In the genomic region with DNA sequence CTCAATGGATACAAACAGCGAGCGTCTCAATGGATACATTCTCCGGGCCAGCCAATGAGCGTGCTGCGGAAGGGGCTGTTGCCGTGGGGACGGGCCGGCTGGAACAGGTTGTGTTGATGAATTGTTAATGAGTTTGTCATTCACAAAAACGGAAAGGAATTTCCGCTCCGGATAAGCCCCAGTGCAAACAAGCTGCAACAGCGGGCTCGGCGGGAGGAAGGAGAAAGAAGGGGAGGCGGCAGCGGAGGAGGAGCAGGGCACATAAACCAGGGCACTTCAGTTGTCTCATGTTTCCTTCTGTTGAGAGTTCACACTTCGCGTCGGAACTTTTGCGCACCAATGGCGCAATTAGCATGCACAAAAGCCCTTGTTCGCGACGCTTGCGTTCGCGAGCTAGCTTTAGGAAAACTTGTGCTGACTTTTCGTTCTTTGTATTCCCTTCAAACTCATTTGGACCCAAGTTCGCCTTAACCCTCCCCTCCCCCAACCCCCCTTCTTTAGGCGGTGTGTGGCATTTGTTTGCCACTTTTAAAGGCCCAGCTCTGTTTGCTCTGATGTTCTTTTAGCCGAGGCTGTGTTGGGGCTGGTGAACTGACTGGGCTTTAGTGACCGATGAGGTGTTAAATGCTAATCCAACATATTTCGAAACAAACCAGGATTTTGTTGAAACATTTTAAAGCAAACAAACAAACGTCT, we compare ENCODE assay signal across 1 cellular context.
A peak's percentile ranks its signal among the peaks of the same experiment; 100 is the strongest.
TF ChIP-seq lines count a peak whose summit lies in the region.

A gene with protein sequence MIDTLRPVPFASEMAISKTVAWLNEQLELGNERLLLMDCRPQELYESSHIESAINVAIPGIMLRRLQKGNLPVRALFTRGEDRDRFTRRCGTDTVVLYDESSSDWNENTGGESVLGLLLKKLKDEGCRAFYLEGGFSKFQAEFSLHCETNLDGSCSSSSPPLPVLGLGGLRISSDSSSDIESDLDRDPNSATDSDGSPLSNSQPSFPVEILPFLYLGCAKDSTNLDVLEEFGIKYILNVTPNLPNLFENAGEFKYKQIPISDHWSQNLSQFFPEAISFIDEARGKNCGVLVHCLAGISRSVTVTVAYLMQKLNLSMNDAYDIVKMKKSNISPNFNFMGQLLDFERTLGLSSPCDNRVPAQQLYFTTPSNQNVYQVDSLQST (minus strand): TSS at position 10 of the 696 bp plus-strand sequence. CDS start 462 bp downstream, outside the sequence.

TF ChIP-seq in HepG2, 621 proteins besides CTCF, POLR2A, EP300 and RAD21 (continued from another document and continues in another):
- TF ChIP-seq GABPA (IDR thresholded peaks at IDR 0.05; ENCODE audit: low read depth, low read length): no peak
- TF ChIP-seq GABPA (CRISPR knock-in tag; IDR thresholded peaks at IDR 0.05; ENCODE audit: low read depth): peak; percentile 83
- TF ChIP-seq ZNF564 (CRISPR knock-in tag; IDR thresholded peaks at IDR 0.05): no peak; the same call in 1 of the 2 replicates
- TF ChIP-seq POLR2AphosphoS5 (IDR thresholded peaks at IDR 0.05; ENCODE audit: low read depth, low read length): no peak; the same call in 1 of the 2 replicates
- TF ChIP-seq, protein P1, sequence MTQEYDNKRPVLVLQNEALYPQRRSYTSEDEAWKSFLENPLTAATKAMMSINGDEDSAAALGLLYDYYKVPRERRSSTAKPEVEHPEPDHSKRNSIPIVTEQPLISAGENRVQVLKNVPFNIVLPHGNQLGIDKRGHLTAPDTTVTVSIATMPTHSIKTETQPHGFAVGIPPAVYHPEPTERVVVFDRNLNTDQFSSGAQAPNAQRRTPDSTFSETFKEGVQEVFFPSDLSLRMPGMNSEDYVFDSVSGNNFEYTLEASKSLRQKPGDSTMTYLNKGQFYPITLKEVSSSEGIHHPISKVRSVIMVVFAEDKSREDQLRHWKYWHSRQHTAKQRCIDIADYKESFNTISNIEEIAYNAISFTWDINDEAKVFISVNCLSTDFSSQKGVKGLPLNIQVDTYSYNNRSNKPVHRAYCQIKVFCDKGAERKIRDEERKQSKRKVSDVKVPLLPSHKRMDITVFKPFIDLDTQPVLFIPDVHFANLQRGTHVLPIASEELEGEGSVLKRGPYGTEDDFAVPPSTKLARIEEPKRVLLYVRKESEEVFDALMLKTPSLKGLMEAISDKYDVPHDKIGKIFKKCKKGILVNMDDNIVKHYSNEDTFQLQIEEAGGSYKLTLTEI (CRISPR knock-in tag; conservative IDR thresholded peaks at IDR 0.05): no peak
- peak; percentile 96 for TF ChIP-seq RFX1 (IDR thresholded peaks at IDR 0.05)
- TF ChIP-seq, protein P2, sequence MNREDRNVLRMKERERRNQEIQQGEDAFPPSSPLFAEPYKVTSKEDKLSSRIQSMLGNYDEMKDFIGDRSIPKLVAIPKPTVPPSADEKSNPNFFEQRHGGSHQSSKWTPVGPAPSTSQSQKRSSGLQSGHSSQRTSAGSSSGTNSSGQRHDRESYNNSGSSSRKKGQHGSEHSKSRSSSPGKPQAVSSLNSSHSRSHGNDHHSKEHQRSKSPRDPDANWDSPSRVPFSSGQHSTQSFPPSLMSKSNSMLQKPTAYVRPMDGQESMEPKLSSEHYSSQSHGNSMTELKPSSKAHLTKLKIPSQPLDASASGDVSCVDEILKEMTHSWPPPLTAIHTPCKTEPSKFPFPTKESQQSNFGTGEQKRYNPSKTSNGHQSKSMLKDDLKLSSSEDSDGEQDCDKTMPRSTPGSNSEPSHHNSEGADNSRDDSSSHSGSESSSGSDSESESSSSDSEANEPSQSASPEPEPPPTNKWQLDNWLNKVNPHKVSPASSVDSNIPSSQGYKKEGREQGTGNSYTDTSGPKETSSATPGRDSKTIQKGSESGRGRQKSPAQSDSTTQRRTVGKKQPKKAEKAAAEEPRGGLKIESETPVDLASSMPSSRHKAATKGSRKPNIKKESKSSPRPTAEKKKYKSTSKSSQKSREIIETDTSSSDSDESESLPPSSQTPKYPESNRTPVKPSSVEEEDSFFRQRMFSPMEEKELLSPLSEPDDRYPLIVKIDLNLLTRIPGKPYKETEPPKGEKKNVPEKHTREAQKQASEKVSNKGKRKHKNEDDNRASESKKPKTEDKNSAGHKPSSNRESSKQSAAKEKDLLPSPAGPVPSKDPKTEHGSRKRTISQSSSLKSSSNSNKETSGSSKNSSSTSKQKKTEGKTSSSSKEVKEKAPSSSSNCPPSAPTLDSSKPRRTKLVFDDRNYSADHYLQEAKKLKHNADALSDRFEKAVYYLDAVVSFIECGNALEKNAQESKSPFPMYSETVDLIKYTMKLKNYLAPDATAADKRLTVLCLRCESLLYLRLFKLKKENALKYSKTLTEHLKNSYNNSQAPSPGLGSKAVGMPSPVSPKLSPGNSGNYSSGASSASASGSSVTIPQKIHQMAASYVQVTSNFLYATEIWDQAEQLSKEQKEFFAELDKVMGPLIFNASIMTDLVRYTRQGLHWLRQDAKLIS (CRISPR knock-in tag; IDR thresholded peaks at IDR 0.05): no peak
- TF ChIP-seq, protein P3, sequence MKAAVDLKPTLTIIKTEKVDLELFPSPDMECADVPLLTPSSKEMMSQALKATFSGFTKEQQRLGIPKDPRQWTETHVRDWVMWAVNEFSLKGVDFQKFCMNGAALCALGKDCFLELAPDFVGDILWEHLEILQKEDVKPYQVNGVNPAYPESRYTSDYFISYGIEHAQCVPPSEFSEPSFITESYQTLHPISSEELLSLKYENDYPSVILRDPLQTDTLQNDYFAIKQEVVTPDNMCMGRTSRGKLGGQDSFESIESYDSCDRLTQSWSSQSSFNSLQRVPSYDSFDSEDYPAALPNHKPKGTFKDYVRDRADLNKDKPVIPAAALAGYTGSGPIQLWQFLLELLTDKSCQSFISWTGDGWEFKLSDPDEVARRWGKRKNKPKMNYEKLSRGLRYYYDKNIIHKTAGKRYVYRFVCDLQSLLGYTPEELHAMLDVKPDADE (CRISPR knock-in tag; IDR thresholded peaks at IDR 0.05): no peak
- peak; percentile 73 for TF ChIP-seq HIVEP1 (CRISPR knock-in tag; IDR thresholded peaks at IDR 0.05)
- TF ChIP-seq RORA (CRISPR knock-in tag; IDR thresholded peaks at IDR 0.05): peak; percentile 94
- TF ChIP-seq, protein P4, sequence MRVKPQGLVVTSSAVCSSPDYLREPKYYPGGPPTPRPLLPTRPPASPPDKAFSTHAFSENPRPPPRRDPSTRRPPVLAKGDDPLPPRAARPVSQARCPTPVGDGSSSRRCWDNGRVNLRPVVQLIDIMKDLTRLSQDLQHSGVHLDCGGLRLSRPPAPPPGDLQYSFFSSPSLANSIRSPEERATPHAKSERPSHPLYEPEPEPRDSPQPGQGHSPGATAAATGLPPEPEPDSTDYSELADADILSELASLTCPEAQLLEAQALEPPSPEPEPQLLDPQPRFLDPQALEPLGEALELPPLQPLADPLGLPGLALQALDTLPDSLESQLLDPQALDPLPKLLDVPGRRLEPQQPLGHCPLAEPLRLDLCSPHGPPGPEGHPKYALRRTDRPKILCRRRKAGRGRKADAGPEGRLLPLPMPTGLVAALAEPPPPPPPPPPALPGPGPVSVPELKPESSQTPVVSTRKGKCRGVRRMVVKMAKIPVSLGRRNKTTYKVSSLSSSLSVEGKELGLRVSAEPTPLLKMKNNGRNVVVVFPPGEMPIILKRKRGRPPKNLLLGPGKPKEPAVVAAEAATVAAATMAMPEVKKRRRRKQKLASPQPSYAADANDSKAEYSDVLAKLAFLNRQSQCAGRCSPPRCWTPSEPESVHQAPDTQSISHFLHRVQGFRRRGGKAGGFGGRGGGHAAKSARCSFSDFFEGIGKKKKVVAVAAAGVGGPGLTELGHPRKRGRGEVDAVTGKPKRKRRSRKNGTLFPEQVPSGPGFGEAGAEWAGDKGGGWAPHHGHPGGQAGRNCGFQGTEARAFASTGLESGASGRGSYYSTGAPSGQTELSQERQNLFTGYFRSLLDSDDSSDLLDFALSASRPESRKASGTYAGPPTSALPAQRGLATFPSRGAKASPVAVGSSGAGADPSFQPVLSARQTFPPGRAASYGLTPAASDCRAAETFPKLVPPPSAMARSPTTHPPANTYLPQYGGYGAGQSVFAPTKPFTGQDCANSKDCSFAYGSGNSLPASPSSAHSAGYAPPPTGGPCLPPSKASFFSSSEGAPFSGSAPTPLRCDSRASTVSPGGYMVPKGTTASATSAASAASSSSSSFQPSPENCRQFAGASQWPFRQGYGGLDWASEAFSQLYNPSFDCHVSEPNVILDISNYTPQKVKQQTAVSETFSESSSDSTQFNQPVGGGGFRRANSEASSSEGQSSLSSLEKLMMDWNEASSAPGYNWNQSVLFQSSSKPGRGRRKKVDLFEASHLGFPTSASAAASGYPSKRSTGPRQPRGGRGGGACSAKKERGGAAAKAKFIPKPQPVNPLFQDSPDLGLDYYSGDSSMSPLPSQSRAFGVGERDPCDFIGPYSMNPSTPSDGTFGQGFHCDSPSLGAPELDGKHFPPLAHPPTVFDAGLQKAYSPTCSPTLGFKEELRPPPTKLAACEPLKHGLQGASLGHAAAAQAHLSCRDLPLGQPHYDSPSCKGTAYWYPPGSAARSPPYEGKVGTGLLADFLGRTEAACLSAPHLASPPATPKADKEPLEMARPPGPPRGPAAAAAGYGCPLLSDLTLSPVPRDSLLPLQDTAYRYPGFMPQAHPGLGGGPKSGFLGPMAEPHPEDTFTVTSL (CRISPR knock-in tag; IDR thresholded peaks at IDR 0.05; ENCODE audit: borderline replicate concordance): 0 out of 2 replicates have a peak, but pooled peaks have one; percentile 56
- TF ChIP-seq TAF1 (CRISPR knock-in tag; IDR thresholded peaks at IDR 0.05): peak; percentile 75
- no peak for TF ChIP-seq MYNN (CRISPR knock-in tag; IDR thresholded peaks at IDR 0.05; ENCODE audit: low read depth)
- no peak for TF ChIP-seq PHB2 (IDR thresholded peaks at IDR 0.05; ENCODE audit: partially characterized antibody)
- no peak for TF ChIP-seq ZNF274 (CRISPR knock-in tag; IDR thresholded peaks at IDR 0.05)
- TF ChIP-seq PPARG (CRISPR knock-in tag; conservative IDR thresholded peaks at IDR 0.05): peak; percentile 49; the same call in 1 of the 2 replicates
- TF ChIP-seq ZKSCAN8 (CRISPR knock-in tag; IDR thresholded peaks at IDR 0.05; ENCODE audit: borderline replicate concordance): peak; percentile 87; the same call in 1 of the 2 replicates
- TF ChIP-seq JUN (CRISPR knock-in tag; IDR thresholded peaks at IDR 0.05): peak; percentile 73; the same call in 1 of the 2 replicates
- TF ChIP-seq ZNF446 (CRISPR knock-in tag; IDR thresholded peaks at IDR 0.05): no peak
- TF ChIP-seq SMARCE1 (IDR thresholded peaks at IDR 0.05; ENCODE audit: borderline replicate concordance): no peak
- TF ChIP-seq ZNF841 (CRISPR knock-in tag; IDR thresholded peaks at IDR 0.05; ENCODE audit: borderline replicate concordance): no peak
- TF ChIP-seq CBFB (CRISPR knock-in tag; IDR thresholded peaks at IDR 0.05): 0 out of 2 replicates have a peak, but pooled peaks have one; percentile 35
- TF ChIP-seq, protein P5, sequence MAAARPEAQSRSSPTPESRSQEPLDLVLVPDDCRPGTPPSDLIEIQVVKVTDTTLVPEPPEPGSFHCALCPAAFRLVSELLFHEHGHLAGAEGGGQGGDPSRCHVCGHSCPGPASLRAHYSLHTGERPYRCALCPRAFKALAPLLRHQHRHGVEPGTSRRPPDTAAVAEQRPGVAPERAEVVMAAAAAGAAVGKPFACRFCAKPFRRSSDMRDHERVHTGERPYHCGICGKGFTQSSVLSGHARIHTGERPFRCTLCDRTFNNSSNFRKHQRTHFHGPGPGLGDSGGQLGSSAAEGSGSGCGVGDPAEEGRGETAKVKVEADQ (CRISPR knock-in tag; IDR thresholded peaks at IDR 0.05; ENCODE audit: borderline replicate concordance): no peak
- TF ChIP-seq, protein P6, sequence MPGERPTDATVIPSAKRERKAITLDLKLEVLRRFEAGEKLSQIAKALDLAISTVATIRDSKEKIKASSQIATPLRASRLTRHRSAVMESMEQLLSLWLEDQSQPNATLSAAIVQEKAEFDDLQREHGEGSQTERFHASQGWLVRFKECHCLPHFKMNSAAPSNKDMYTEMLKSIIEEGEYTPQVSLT (CRISPR knock-in tag; IDR thresholded peaks at IDR 0.05; ENCODE audit: borderline replicate concordance, low read depth): no peak
- peak; percentile 11; the same call in 1 of the 2 replicates for TF ChIP-seq SNAI1 (CRISPR knock-in tag; IDR thresholded peaks at IDR 0.05; ENCODE audit: borderline replicate concordance)
- TF ChIP-seq ZNF382 (CRISPR knock-in tag; IDR thresholded peaks at IDR 0.05; ENCODE audit: borderline replicate concordance): no peak
- no peak for TF ChIP-seq CENPX (CRISPR knock-in tag; IDR thresholded peaks at IDR 0.05)
- no peak for TF ChIP-seq KAT2B (IDR thresholded peaks at IDR 0.05; ENCODE audit: borderline replicate concordance, low read depth, low read length)
- TF ChIP-seq, protein P7, sequence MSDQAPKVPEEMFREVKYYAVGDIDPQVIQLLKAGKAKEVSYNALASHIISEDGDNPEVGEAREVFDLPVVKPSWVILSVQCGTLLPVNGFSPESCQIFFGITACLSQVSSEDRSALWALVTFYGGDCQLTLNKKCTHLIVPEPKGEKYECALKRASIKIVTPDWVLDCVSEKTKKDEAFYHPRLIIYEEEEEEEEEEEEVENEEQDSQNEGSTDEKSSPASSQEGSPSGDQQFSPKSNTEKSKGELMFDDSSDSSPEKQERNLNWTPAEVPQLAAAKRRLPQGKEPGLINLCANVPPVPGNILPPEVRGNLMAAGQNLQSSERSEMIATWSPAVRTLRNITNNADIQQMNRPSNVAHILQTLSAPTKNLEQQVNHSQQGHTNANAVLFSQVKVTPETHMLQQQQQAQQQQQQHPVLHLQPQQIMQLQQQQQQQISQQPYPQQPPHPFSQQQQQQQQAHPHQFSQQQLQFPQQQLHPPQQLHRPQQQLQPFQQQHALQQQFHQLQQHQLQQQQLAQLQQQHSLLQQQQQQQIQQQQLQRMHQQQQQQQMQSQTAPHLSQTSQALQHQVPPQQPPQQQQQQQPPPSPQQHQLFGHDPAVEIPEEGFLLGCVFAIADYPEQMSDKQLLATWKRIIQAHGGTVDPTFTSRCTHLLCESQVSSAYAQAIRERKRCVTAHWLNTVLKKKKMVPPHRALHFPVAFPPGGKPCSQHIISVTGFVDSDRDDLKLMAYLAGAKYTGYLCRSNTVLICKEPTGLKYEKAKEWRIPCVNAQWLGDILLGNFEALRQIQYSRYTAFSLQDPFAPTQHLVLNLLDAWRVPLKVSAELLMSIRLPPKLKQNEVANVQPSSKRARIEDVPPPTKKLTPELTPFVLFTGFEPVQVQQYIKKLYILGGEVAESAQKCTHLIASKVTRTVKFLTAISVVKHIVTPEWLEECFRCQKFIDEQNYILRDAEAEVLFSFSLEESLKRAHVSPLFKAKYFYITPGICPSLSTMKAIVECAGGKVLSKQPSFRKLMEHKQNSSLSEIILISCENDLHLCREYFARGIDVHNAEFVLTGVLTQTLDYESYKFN (CRISPR knock-in tag; conservative IDR thresholded peaks at IDR 0.05): peak; percentile 91
- no peak for TF ChIP-seq HDAC6 (IDR thresholded peaks at IDR 0.05; ENCODE audit: low read depth, low read length)
- peak; percentile 80; the same call in 1 of the 2 replicates for TF ChIP-seq CAMTA2 (CRISPR knock-in tag; IDR thresholded peaks at IDR 0.05; ENCODE audit: borderline replicate concordance)
- TF ChIP-seq MTA1 (CRISPR knock-in tag; IDR thresholded peaks at IDR 0.05; ENCODE audit: borderline replicate concordance): peak; percentile 53; the same call in 1 of the 2 replicates
- no peak for TF ChIP-seq CHCHD3 (CRISPR knock-in tag; IDR thresholded peaks at IDR 0.05)
- TF ChIP-seq, protein P8, sequence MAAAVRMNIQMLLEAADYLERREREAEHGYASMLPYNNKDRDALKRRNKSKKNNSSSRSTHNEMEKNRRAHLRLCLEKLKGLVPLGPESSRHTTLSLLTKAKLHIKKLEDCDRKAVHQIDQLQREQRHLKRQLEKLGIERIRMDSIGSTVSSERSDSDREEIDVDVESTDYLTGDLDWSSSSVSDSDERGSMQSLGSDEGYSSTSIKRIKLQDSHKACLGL (CRISPR knock-in tag; IDR thresholded peaks at IDR 0.05): no peak; the same call in 1 of the 2 replicates
- TF ChIP-seq ZNF607 (CRISPR knock-in tag; IDR thresholded peaks at IDR 0.05; ENCODE audit: borderline replicate concordance): peak; percentile 69; the same call in 1 of the 2 replicates
- TF ChIP-seq, protein P9, sequence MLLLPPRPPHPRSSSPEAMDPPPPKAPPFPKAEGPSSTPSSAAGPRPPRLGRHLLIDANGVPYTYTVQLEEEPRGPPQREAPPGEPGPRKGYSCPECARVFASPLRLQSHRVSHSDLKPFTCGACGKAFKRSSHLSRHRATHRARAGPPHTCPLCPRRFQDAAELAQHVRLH (CRISPR knock-in tag; IDR thresholded peaks at IDR 0.05; ENCODE audit: borderline replicate concordance, low read depth): peak; percentile 76
